In genomic region chr1:44819594-44820327, GRCh38 we compare ENCODE assay signal across 1 cellular context.
A peak's percentile ranks its signal among the peaks of the same experiment; 100 is the strongest.
TF ChIP-seq lines count a peak whose summit lies in the region.

No MANE protein-coding gene starts in this region.

TF ChIP-seq in HepG2, 621 proteins besides CTCF, POLR2A, EP300 and RAD21 (continued from another document and continues in another):
- no peak; the same call in 1 of the 2 replicates for TF ChIP-seq ARID4A (CRISPR knock-in tag; IDR thresholded peaks at IDR 0.05; ENCODE audit: borderline replicate concordance)
- TF ChIP-seq CBX1 (IDR thresholded peaks at IDR 0.05; ENCODE audit: low read depth) = peak; percentile 98
- TF ChIP-seq ZBTB42 (CRISPR knock-in tag; IDR thresholded peaks at IDR 0.05) = no peak
- TF ChIP-seq ZSCAN31 (CRISPR knock-in tag; IDR thresholded peaks at IDR 0.05; ENCODE audit: low read depth) = peak; percentile 77; the same call in 1 of the 2 replicates
- TF ChIP-seq TAF1 (CRISPR knock-in tag; IDR thresholded peaks at IDR 0.05) = no peak
- peak; percentile 75; the same call in 1 of the 2 replicates for TF ChIP-seq SIN3A (IDR thresholded peaks at IDR 0.05; ENCODE audit: borderline replicate concordance, low read depth, low read length)
- TF ChIP-seq RBAK (CRISPR knock-in tag; IDR thresholded peaks at IDR 0.05) = no peak
- no peak for TF ChIP-seq MXD1 (CRISPR knock-in tag; IDR thresholded peaks at IDR 0.05)
- TF ChIP-seq ZNF12 (CRISPR knock-in tag; IDR thresholded peaks at IDR 0.05) = no peak
- TF ChIP-seq MTA1 (CRISPR knock-in tag; IDR thresholded peaks at IDR 0.05; ENCODE audit: borderline replicate concordance) = no peak
- no peak for TF ChIP-seq ZNF674 (CRISPR knock-in tag; IDR thresholded peaks at IDR 0.05; ENCODE audit: low read depth)
- TF ChIP-seq ZNF432 (CRISPR knock-in tag; IDR thresholded peaks at IDR 0.05; ENCODE audit: borderline replicate concordance) = no peak
- TF ChIP-seq NCOA2 (CRISPR knock-in tag; IDR thresholded peaks at IDR 0.05) = peak; percentile 64
- no peak for TF ChIP-seq TBL1XR1 (IDR thresholded peaks at IDR 0.05; ENCODE audit: borderline replicate concordance, low read length, partially characterized antibody)
- peak; percentile 61 for TF ChIP-seq GABPB1 (CRISPR knock-in tag; IDR thresholded peaks at IDR 0.05)
- TF ChIP-seq RXRA (CRISPR knock-in tag; IDR thresholded peaks at IDR 0.05) = no peak; the same call in none of the 2 replicates
- TF ChIP-seq RFX1 (IDR thresholded peaks at IDR 0.05) = no peak
- TF ChIP-seq ZFP1 (CRISPR knock-in tag; IDR thresholded peaks at IDR 0.05) = peak; percentile 85
- TF ChIP-seq MLXIP (CRISPR knock-in tag; IDR thresholded peaks at IDR 0.05; ENCODE audit: borderline replicate concordance) = peak; percentile 56; the same call in 1 of the 2 replicates
- TF ChIP-seq TFAP4 (IDR thresholded peaks at IDR 0.05; ENCODE audit: borderline replicate concordance, low read depth) = no peak
- no peak for TF ChIP-seq SMYD3 (CRISPR knock-in tag; IDR thresholded peaks at IDR 0.05)
- 0 out of 2 replicates have a peak, but pooled peaks have one; percentile 18 for TF ChIP-seq DZIP1 (CRISPR knock-in tag; IDR thresholded peaks at IDR 0.05)
- no peak for TF ChIP-seq ZNF24 (IDR thresholded peaks at IDR 0.05)
- peak; percentile 78; the same call in 1 of the 2 replicates for TF ChIP-seq HOXA9 (CRISPR knock-in tag; IDR thresholded peaks at IDR 0.05; ENCODE audit: borderline replicate concordance)
- no peak for TF ChIP-seq GPN1 (CRISPR knock-in tag; IDR thresholded peaks at IDR 0.05; ENCODE audit: borderline replicate concordance)
- peak; percentile 53; the same call in 1 of the 2 replicates for TF ChIP-seq IRF2 (CRISPR knock-in tag; IDR thresholded peaks at IDR 0.05)
- TF ChIP-seq ZNF704 (CRISPR knock-in tag; IDR thresholded peaks at IDR 0.05; ENCODE audit: borderline replicate concordance) = 0 out of 2 replicates have a peak, but pooled peaks have one; percentile 45
- no peak; the same call in 1 of the 2 replicates for TF ChIP-seq NFYB (CRISPR knock-in tag; IDR thresholded peaks at IDR 0.05)
- TF ChIP-seq GATA4 (IDR thresholded peaks at IDR 0.05; ENCODE audit: borderline replicate concordance, low read depth) = peak; percentile 93
- TF ChIP-seq HMG20B (CRISPR knock-in tag; conservative IDR thresholded peaks at IDR 0.05) = no peak; the same call in 1 of the 2 replicates
- peak; percentile 59; the same call in 1 of the 2 replicates for TF ChIP-seq ZNF230 (CRISPR knock-in tag; IDR thresholded peaks at IDR 0.05)
- TF ChIP-seq PTBP1 (IDR thresholded peaks at IDR 0.05; ENCODE audit: low read depth, low read length, poor library complexity, severe bottlenecking) = no peak
- 0 out of 2 replicates have a peak, but pooled peaks have one; percentile 1 for TF ChIP-seq ZNF607 (CRISPR knock-in tag; IDR thresholded peaks at IDR 0.05; ENCODE audit: borderline replicate concordance)
- no peak for TF ChIP-seq ZBTB40 (IDR thresholded peaks at IDR 0.05)
- no peak for TF ChIP-seq ZBTB40 (CRISPR knock-in tag; IDR thresholded peaks at IDR 0.05)
- TF ChIP-seq ZNF138 (CRISPR knock-in tag; IDR thresholded peaks at IDR 0.05; ENCODE audit: low read depth) = no peak
- no peak for TF ChIP-seq ZNF234 (CRISPR knock-in tag; conservative IDR thresholded peaks at IDR 0.05)
- TF ChIP-seq ZNF883 (CRISPR knock-in tag; IDR thresholded peaks at IDR 0.05; ENCODE audit: not compliant biosample characterization) = no peak
- TF ChIP-seq ZNF841 (CRISPR knock-in tag; IDR thresholded peaks at IDR 0.05; ENCODE audit: borderline replicate concordance) = 0 out of 2 replicates have a peak, but pooled peaks have one; percentile 54
- no peak for TF ChIP-seq ZNF563 (CRISPR knock-in tag; IDR thresholded peaks at IDR 0.05)
- peak; percentile 94 for TF ChIP-seq ZNF878 (CRISPR knock-in tag; IDR thresholded peaks at IDR 0.05)
